In the genomic region with DNA sequence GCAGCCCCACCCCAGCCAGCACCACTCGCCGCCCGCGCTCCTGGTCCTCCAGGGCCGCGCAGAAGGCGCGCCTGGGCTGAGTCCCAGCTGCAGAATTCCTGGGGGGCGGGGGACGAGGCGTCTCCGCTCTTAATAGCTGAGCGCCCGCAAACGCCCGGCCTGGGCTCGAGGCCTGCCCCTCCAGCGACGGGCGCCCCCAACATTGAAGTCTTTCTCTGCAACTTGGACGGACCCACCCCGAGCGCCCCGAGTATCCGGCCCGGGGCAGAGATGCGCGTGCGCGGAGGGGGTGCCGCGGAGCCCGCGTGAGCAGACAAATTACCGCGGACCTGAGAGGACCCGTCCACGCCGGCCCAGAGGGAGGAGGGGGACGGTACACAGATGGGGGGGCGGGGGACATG, we compare ENCODE assay signal across 8 cellular contexts. TPM values are rescaled to one million over a fixed set of nuclear protein-coding genes. Genes with fewer than 3 reads are reported as not detected.
DNase-seq lines count a peak whose midpoint lies in the region; ATAC-seq and TF ChIP-seq lines count a peak whose summit lies in the region.

No MANE protein-coding gene starts in this region.

- peaks cover 0 to 19% (median 15%) of the 10 kb centered on the region in 4 donors for H3K4me1 ChIP-seq in tibial nerve

- peak overlapping the region; percentile 34 for H3K4me3 ChIP-seq in MG63
- H3K4me3 ChIP-seq in cardiac fibroblast (replicated peaks in 1 of 2; ENCODE audit: low read depth in 2 of 2, low read length in 2 of 2): peak overlapping the region; percentile 23 to 30
- peak overlapping the region; percentile 14 for H3K4me3 ChIP-seq in lower leg skin (ENCODE audit: low read depth, poor library complexity, severe bottlenecking)
- peak overlapping the region; percentile 34 to 53 (median 42) for H3K4me3 ChIP-seq in tibial nerve

- 0 to 4% methylated on average over 3 to 25 of the region's 41 CpGs for WGBS in lower leg skin, 2 donors
- WGBS in tibial nerve, 2 donors: 3 to 4% methylated on average over 22 to 35 of the region's 41 CpGs

- no peak for ATAC-seq in HG03135 (IDR thresholded peaks at IDR 0.05; ENCODE audit: unreplicated experiment)

- H3K27ac ChIP-seq in tibial nerve: peak overlapping the region in 2 of 4 donors; percentile 6 to 18

- H3K9me3 ChIP-seq in MG63 (no peaks in the 10 kb centered on the region), tibial nerve (no peaks in the 10 kb centered on the region)

- intact Hi-C loops in lower leg skin (cut with DNase I; ENCODE audit: low total_unique reads): no loop called here

- no peaks in the 10 kb centered on the region for H3K36me3 ChIP-seq in MG63
- H3K36me3 ChIP-seq in tibial nerve: no peaks in the 10 kb centered on the region

- TF ChIP-seq POLR2A in lower leg skin (IDR thresholded peaks at IDR 0.05): no peak
- no peak for TF ChIP-seq POLR2A in tibial nerve (IDR thresholded peaks at IDR 0.05)

- no peak for TF ChIP-seq EP300 in tibial nerve (IDR thresholded peaks at IDR 0.05)

- DNase-seq in AG08395 (ENCODE audit: low spot score) (peak; percentile 68), MG63 (peak; percentile 59), cardiac fibroblast (ENCODE audit: low read depth in 2 of 2) (peak in 1 of 2 donors; percentile 26), lower leg skin (ENCODE audit: low spot score in 2 of 2) (peak in 1 of 2 donors; percentile 89), tibial nerve (ENCODE audit: low spot score in 2 of 2) (no peak), DMS79 treated with DMSO at 0.1 percent for 48 hours (lab: John Stamatoyannopoulos, UW) (no peak), NCI-H128 (lab: John Stamatoyannopoulos, UW; ENCODE audit: unreplicated experiment) (no peak)

- H3K27me3 ChIP-seq in MG63 (no peaks in the 10 kb centered on the region), tibial nerve (peaks cover 0 to 32% of the 10 kb centered on the region in 2 donors)

- TF ChIP-seq CTCF in cardiac fibroblast (IDR thresholded peaks at IDR 0.05; ENCODE audit: low read depth, low read length) (no peak), lower leg skin (IDR thresholded peaks at IDR 0.05) (no peak), tibial nerve (IDR thresholded peaks at IDR 0.05) (no peak)

RNA-seq across cellular contexts. Expression of a gene that starts 6.7 kb away (rescaled TPM):
- 3.7 and 9.9 TPM in 2 replicates for total RNA-seq in MG63 (2014; rRNA removed; shearing (Covaris generic); ENCODE audit: low replicate concordance)
- 1 to 10 TPM; 1.5 to 7.5 (median 5.1) TPM for total RNA-seq in lower leg skin
- 1 to 10 TPM; 1.2 to 2.5 (median 1.8) TPM for total RNA-seq in tibial nerve

Comparison
In these comparisons a context has a peak if more than half of its experiments do, and no peak if none do; other contexts are left out.
1. DNase-seq: peak in AG08395 (single experiment) and MG63 (single experiment); none in tibial nerve (0 of 2), DMS79 treated with DMSO at 0.1 percent for 48 hours (single experiment) and NCI-H128 (single experiment).
2. Peak in every context shown above with its lines, with median percentiles within 50 percentile points of each other: H3K4me3 ChIP-seq.